Comparison of ENCODE assay signal across 29 cellular contexts in genomic region chr1:53592985-53593757, GRCh38.
DNase-seq lines count a peak whose midpoint lies in the region; ATAC-seq, FAIRE-seq and TF ChIP-seq lines count a peak whose summit lies in the region.
"Had no signal": no experiment of that assay in that cellular context is flagged by ENCODE, and none has a peak within 500 bp of the region (broad histone marks: within the 10 kb centered on the region; RNA-seq: fewer than 3 reads in every experiment).

No MANE protein-coding gene starts in this region.

- no peaks in the 10 kb centered on the region for H3K9me3 ChIP-seq in right atrium auricular region
- no peaks in the 10 kb centered on the region for H3K9me3 ChIP-seq in aorta (ENCODE audit: control insufficient read depth, low read length)
- H3K9me3 ChIP-seq: heart left ventricle, mucosa of descending colon, stomach had no signal

- intact Hi-C loops in cardiac septum (cut with DNase I), result loop anchor here (5.0 to 10.0 kb wide), 2 partner anchors 108 to 144 kb away; partner anchors contain the start of gene GLIS1
- intact Hi-C loops in aorta (cut with DNase I), result loop anchor here in 1 of 2 donors (5.0 kb wide), 1 partner anchor 106 kb away; no protein-coding TSS in a partner anchor

- no peaks in the 10 kb centered on the region for H3K27me3 Mint-ChIP-seq in brain
- peaks cover 31% of the 10 kb centered on the region for H3K27me3 Mint-ChIP-seq in nephron (ENCODE audit: low read depth)
- peaks cover 2% of the 10 kb centered on the region for H3K27me3 Mint-ChIP-seq in activated naive CD8-positive, alpha-beta T cell treated with anti-CD3 and anti-CD28 coated beads, Interleukin-2, amount 50 U/mL, for 24 hours
- H3K27me3 Mint-ChIP-seq: B cell had no signal

- H3K27ac ChIP-seq in right atrium auricular region (peak overlapping the region in 1 of 2 donors; percentile 64), aorta (ENCODE audit: low read depth in 1 of 2, low read length in 2 of 2) (no peak overlapping the region)
- H3K27ac ChIP-seq: brain microvascular endothelial cell, parathyroid adenoma had no signal

- H3K36me3 Mint-ChIP-seq in brain (no peaks in the 10 kb centered on the region), nephron (ENCODE audit: low read depth) (no peaks in the 10 kb centered on the region)
- H3K36me3 Mint-ChIP-seq in activated naive CD8-positive, alpha-beta T cell treated with anti-CD3 and anti-CD28 coated beads, Interleukin-2, amount 50 U/mL, for 24 hours (ENCODE audit: low read depth), result no peaks in the 10 kb centered on the region
- H3K36me3 Mint-ChIP-seq: CD8-positive, alpha-beta memory T cell; IgD-negative memory B cell had no signal

- peak overlapping the region in 3 of 5 experiments; percentile 16 to 87 (median 78) for H3K27ac Mint-ChIP-seq in brain
- H3K27ac Mint-ChIP-seq in nephron, result peak overlapping the region; percentile 53 to 80 (median 72)
- H3K27ac Mint-ChIP-seq in activated naive CD8-positive, alpha-beta T cell treated with anti-CD3 and anti-CD28 coated beads, Interleukin-2, amount 50 U/mL, for 24 hours, result no peak overlapping the region
- H3K27ac Mint-ChIP-seq: activated CD8-positive, alpha-beta T cell treated with anti-CD3 and anti-CD28 coated beads, Interleukin-2, amount 10 ng/mL, durations not matched to agents 7 days and 5 days; B cell; nephron progenitor cell had no signal

- H3K4me3 Mint-ChIP-seq in brain (no peak overlapping the region), nephron (no peak overlapping the region)
- H3K4me3 Mint-ChIP-seq in activated naive CD8-positive, alpha-beta T cell treated with anti-CD3 and anti-CD28 coated beads, Interleukin-2, amount 50 U/mL, for 24 hours, result no peak overlapping the region
- H3K4me3 Mint-ChIP-seq: activated CD8-positive, alpha-beta T cell treated with anti-CD3 and anti-CD28 coated beads, Interleukin-2, amount 10 ng/mL, durations not matched to agents 7 days and 5 days; B cell; CD8-positive, alpha-beta memory T cell; IgD-negative memory B cell; nephron progenitor cell had no signal

- H3K27me3 ChIP-seq in right atrium auricular region (no peaks in the 10 kb centered on the region), aorta (ENCODE audit: control insufficient read depth in 1 of 2, insufficient read depth in 2 of 2, low read length in 1 of 2) (no peaks in the 10 kb centered on the region)
- H3K27me3 ChIP-seq: brain microvascular endothelial cell had no signal

- no peak for FAIRE-seq in GM19239 (lab: Jason Lieb, UNC)
- FAIRE-seq in D721Med (lab: Jason Lieb, UNC), result no peak
- FAIRE-seq: keratinocyte, RCC 7860 had no signal

- peak; percentile 68 for DNase-seq in cardiac septum (ENCODE audit: low spot score)
- DNase-seq in right atrium auricular region (ENCODE audit: low spot score), result no peak
- DNase-seq in aorta, result peak; percentile 12 to 65
- DNase-seq in activated naive CD8-positive, alpha-beta T cell treated with anti-CD3 and anti-CD28 coated beads, Interleukin-2, amount 50 U/mL, for 24 hours, result no peak
- DNase-seq in GM19239 (ENCODE audit: insufficient read length, low spot score), result no peak
- DNase-seq in D721Med (ENCODE audit: insufficient read length, low spot score), result no peak
- DNase-seq: activated CD8-positive, alpha-beta T cell treated with anti-CD3 and anti-CD28 coated beads, Interleukin-2, amount 10 ng/mL, durations not matched to agents 7 days and 5 days; activated gamma-delta T cell; activated T-cell treated with anti-CD3 and anti-CD28 coated beads for 4 hours; CD8-positive, alpha-beta memory T cell; EL; foreskin melanocyte; NCI-H1436 treated with DMSO at 0.1 percent for 48 hours; NCI-H2081 treated with DMSO at 0.1 percent for 48 hours; NCI-H748 treated with DMSO at 0.1 percent for 48 hours; SHP77 treated with DMSO at 0.1 percent for 48 hours; T-helper 2 cell had no signal

- H3K9me3 Mint-ChIP-seq in brain (no peaks in the 10 kb centered on the region), nephron (no peaks in the 10 kb centered on the region)
- no peaks in the 10 kb centered on the region for H3K9me3 Mint-ChIP-seq in activated naive CD8-positive, alpha-beta T cell treated with anti-CD3 and anti-CD28 coated beads, Interleukin-2, amount 50 U/mL, for 24 hours
- H3K9me3 Mint-ChIP-seq: CD8-positive, alpha-beta memory T cell; nephron progenitor cell had no signal

- H3K4me3 ChIP-seq in right atrium auricular region (no peak overlapping the region), aorta (ENCODE audit: low read length in 2 of 2) (no peak overlapping the region)
- H3K4me3 ChIP-seq: heart left ventricle, mucosa of descending colon, stomach had no signal

- peaks cover 45% of the 10 kb centered on the region for H3K4me1 Mint-ChIP-seq in brain
- H3K4me1 Mint-ChIP-seq in nephron, result peaks cover 31% of the 10 kb centered on the region
- H3K4me1 Mint-ChIP-seq in activated naive CD8-positive, alpha-beta T cell treated with anti-CD3 and anti-CD28 coated beads, Interleukin-2, amount 50 U/mL, for 24 hours, result no peaks in the 10 kb centered on the region
- H3K4me1 Mint-ChIP-seq: B cell, IgD-negative memory B cell had no signal

- WGBS in aorta, 2 donors, result 93 to 95% methylated on average over 14 of the region's 14 CpGs

- no peak for ATAC-seq in aorta (ENCODE audit: low FRiP score)
- no peak for ATAC-seq in activated naive CD8-positive, alpha-beta T cell treated with anti-CD3 and anti-CD28 coated beads, Interleukin-2, amount 50 U/mL, for 24 hours
- ATAC-seq: activated CD8-positive, alpha-beta T cell treated with anti-CD3 and anti-CD28 coated beads, Interleukin-2, amount 10 ng/mL, durations not matched to agents 7 days and 5 days had no signal

- no peak for TF ChIP-seq CTCF in right atrium auricular region (IDR thresholded peaks at IDR 0.05)
- no peak for TF ChIP-seq CTCF in brain (conservative IDR thresholded peaks at IDR 0.05)
- TF ChIP-seq CTCF in nephron (IDR thresholded peaks at IDR 0.05; ENCODE audit: unreplicated experiment in 3 of 3), result no peak
- TF ChIP-seq CTCF in D721Med (IDR thresholded peaks at IDR 0.05; ENCODE audit: insufficient read depth, missing control alignments), result no peak

- H3K4me1 ChIP-seq in right atrium auricular region, result no peaks in the 10 kb centered on the region
- H3K4me1 ChIP-seq in aorta (ENCODE audit: control insufficient read depth in 1 of 2, insufficient read depth in 2 of 2, low read length in 2 of 2), result no peaks in the 10 kb centered on the region
- H3K4me1 ChIP-seq: parathyroid adenoma had no signal

- no peaks in the 10 kb centered on the region for H3K36me3 ChIP-seq in right atrium auricular region
- H3K36me3 ChIP-seq in aorta (ENCODE audit: control insufficient read depth in 1 of 2, insufficient read depth in 2 of 2, low read length in 1 of 2), result no peaks in the 10 kb centered on the region
- H3K36me3 ChIP-seq: heart left ventricle, stomach had no signal

Comparison
In these comparisons a context has a peak if more than half of its experiments do, and no peak if none do; other contexts are left out.
1. DNase-seq: peak in cardiac septum (single experiment) and aorta (2 of 2); none in right atrium auricular region (single experiment), activated naive CD8-positive, alpha-beta T cell treated with anti-CD3 and anti-CD28 coated beads, Interleukin-2, amount 50 U/mL, for 24 hours (single experiment), GM19239 (single experiment) and D721Med (single experiment).